ENCODE assay signal across 1 cellular context in genomic region chr19:45477216-45477615, GRCh38.
A peak's percentile ranks its signal among the peaks of the same experiment; 100 is the strongest.
TF ChIP-seq lines count a peak whose summit lies in the region.

No MANE protein-coding gene starts in this region.

TF ChIP-seq in K562, 482 proteins besides CTCF, POLR2A, EP300 and RAD21:
- no peak for TF ChIP-seq HDAC1 (IDR thresholded peaks at IDR 0.05)
- TF ChIP-seq SPI1 (IDR thresholded peaks at IDR 0.05; ENCODE audit: borderline replicate concordance, low read depth, low read length) = peak; percentile 42; the same call in 1 of the 2 replicates
